20 cellular contexts compared by ENCODE assay signal in genomic region chr12:88552672-88553079, GRCh38. TPM values are rescaled to one million over a fixed set of nuclear protein-coding genes. Genes with fewer than 3 reads are reported as not detected.
A peak's percentile ranks its signal among the peaks of the same experiment; 100 is the strongest.
DNase-seq lines count a peak whose midpoint lies in the region; TF ChIP-seq lines count a peak whose summit lies in the region.
"Had no signal": no experiment of that assay in that cellular context is flagged by ENCODE, and none has a peak within 500 bp of the region (broad histone marks: within the 10 kb centered on the region; RNA-seq: fewer than 3 reads in every experiment).

No MANE protein-coding gene starts in this region.

- POLR2A ChIA-PET in Caco-2 (lab: Charles Lee): interaction anchor here (1.4 kb wide), 1 partner anchor 27 kb away, joined by 3 read pairs; the partner anchor contains the start of gene KITLG

- peaks cover 46% of the 10 kb centered on the region for H3K4me1 Mint-ChIP-seq in Caco-2 (ENCODE audit: low read depth, unreplicated experiment)
- no peaks in the 10 kb centered on the region for H3K4me1 Mint-ChIP-seq in activated T-cell treated with anti-CD3 and anti-CD28 coated beads, Interleukin-2, amount 50 U/mL, for 24 hours (ENCODE audit: low read depth)

- H3K27me3 ChIP-seq in Caco-2 (replicated peaks; ENCODE audit: control insufficient read depth, insufficient read depth, low read length): no peaks in the 10 kb centered on the region
- H3K27me3 ChIP-seq: BE2C, brain microvascular endothelial cell, neutrophil, tibial nerve had no signal

- intact Hi-C loops in Caco-2 (cut with micrococcal nuclease; ENCODE audit: unreplicated experiment): no loop called here

- no peaks in the 10 kb centered on the region for H3K36me3 ChIP-seq in Caco-2 (ENCODE audit: control insufficient read depth, insufficient read depth, low read length)
- H3K36me3 ChIP-seq: BE2C, brain microvascular endothelial cell, neutrophil, tibial nerve had no signal

- H3K4me3 Mint-ChIP-seq in Caco-2 (ENCODE audit: unreplicated experiment): peak overlapping the region; percentile 34
- no peak overlapping the region for H3K4me3 Mint-ChIP-seq in activated T-cell treated with anti-CD3 and anti-CD28 coated beads, Interleukin-2, amount 50 U/mL, for 24 hours
- H3K4me3 Mint-ChIP-seq: activated CD8-positive, alpha-beta T cell treated with anti-CD3 and anti-CD28 coated beads, Interleukin-2, amount 10 ng/mL, durations not matched to agents 7 days and 5 days; effector memory CD8-positive, alpha-beta T cell had no signal

- no peaks in the 10 kb centered on the region for H3K9me3 ChIP-seq in Caco-2
- H3K9me3 ChIP-seq: BE2C, neutrophil, tibial nerve had no signal

- peaks cover 74% of the 10 kb centered on the region for H3K4me1 ChIP-seq in Caco-2
- H3K4me1 ChIP-seq: BE2C had no signal

- no peaks in the 10 kb centered on the region for H3K27me3 Mint-ChIP-seq in Caco-2 (ENCODE audit: insufficient read depth, unreplicated experiment)
- H3K27me3 Mint-ChIP-seq in activated T-cell treated with anti-CD3 and anti-CD28 coated beads, Interleukin-2, amount 50 U/mL, for 24 hours: no peaks in the 10 kb centered on the region
- H3K27me3 Mint-ChIP-seq: effector memory CD8-positive, alpha-beta T cell had no signal

- peak overlapping the region; percentile 53 for H3K27ac Mint-ChIP-seq in Caco-2 (ENCODE audit: unreplicated experiment)
- H3K27ac Mint-ChIP-seq in activated T-cell treated with anti-CD3 and anti-CD28 coated beads, Interleukin-2, amount 50 U/mL, for 24 hours: no peak overlapping the region
- H3K27ac Mint-ChIP-seq: activated CD8-positive, alpha-beta T cell treated with anti-CD3 and anti-CD28 coated beads, Interleukin-2, amount 10 ng/mL, durations not matched to agents 7 days and 5 days; effector memory CD8-positive, alpha-beta T cell had no signal

- H3K27ac ChIP-seq in VCaP: peak overlapping the region; percentile 51
- H3K27ac ChIP-seq: neutrophil had no signal

- no peak for TF ChIP-seq CTCF in Caco-2 (IDR thresholded peaks at IDR 0.05; ENCODE audit: insufficient read depth in 1 of 2, low read depth in 1 of 2, low read length in 1 of 2, severe bottlenecking in 1 of 2, unreplicated experiment in 1 of 2)
- TF ChIP-seq CTCF in VCaP (conservative IDR thresholded peaks at IDR 0.05): no peak
- TF ChIP-seq CTCF in fibroblast of the aortic adventitia (IDR thresholded peaks at IDR 0.05; ENCODE audit: insufficient read depth, low read length): no peak

- H3K9me3 Mint-ChIP-seq in Caco-2 (ENCODE audit: unreplicated experiment): peaks cover 8% of the 10 kb centered on the region
- no peaks in the 10 kb centered on the region for H3K9me3 Mint-ChIP-seq in activated T-cell treated with anti-CD3 and anti-CD28 coated beads, Interleukin-2, amount 50 U/mL, for 24 hours

- H3K36me3 Mint-ChIP-seq in Caco-2 (ENCODE audit: insufficient read depth, unreplicated experiment): peaks cover 92% of the 10 kb centered on the region
- H3K36me3 Mint-ChIP-seq in activated T-cell treated with anti-CD3 and anti-CD28 coated beads, Interleukin-2, amount 50 U/mL, for 24 hours (ENCODE audit: low read depth): no peaks in the 10 kb centered on the region

- no peak overlapping the region for H3K4me3 ChIP-seq in Caco-2 (ENCODE audit: low read depth, low read length)
- H3K4me3 ChIP-seq in fibroblast of the aortic adventitia (ENCODE audit: low read depth, low read length): no peak overlapping the region
- H3K4me3 ChIP-seq: K562, tibial nerve had no signal

- CTCF ChIA-PET in Caco-2 (lab: Charles Lee): interaction anchor here (0.6 kb wide), 1 partner anchor 400 kb away, joined by 4 read pairs; no protein-coding TSS in a partner anchor

- no TSS peak for BruUV-seq in Caco-2 (replicated peaks; lab: Mats Ljungman, UMichigan)

- DNase-seq in Caco-2: no peak
- peak; percentile 71 for DNase-seq in fibroblast of the aortic adventitia (ENCODE audit: low read depth)
- DNase-seq in renal cortical epithelial cell (ENCODE audit: low read depth): peak; percentile 80
- DNase-seq in activated T-cell treated with anti-CD3 and anti-CD28 coated beads, Interleukin-2, amount 50 U/mL, for 24 hours: no peak
- no peak for DNase-seq in NCI-H526 treated with DMSO at 0.1 percent for 48 hours (lab: John Stamatoyannopoulos, UW)
- no peak for DNase-seq in stimulated activated CD4-positive, alpha-beta T cell treated with anti-CD3 and anti-CD28 coated beads, Interleukin-4, amount 100 ng/mL, for 1 hour
- DNase-seq in MV-4-11 (lab: John Stamatoyannopoulos, UW): no peak
- DNase-seq: activated CD8-positive, alpha-beta T cell treated with anti-CD3 and anti-CD28 coated beads, Interleukin-2, amount 10 ng/mL, durations not matched to agents 7 days and 5 days; activated effector memory CD4-positive, alpha-beta T cell treated with anti-CD3 and anti-CD28 coated beads, Interleukin-2, amount 50 U/mL, for 16 hours; BE2C; brain microvascular endothelial cell; effector memory CD8-positive, alpha-beta T cell; NCI-H1930; NCI-H82; SHP77; T1000 had no signal

RNA-seq across cellular contexts. Expression of gene KITLG, which starts 27.6 kb away (rescaled TPM):
- 200 and 211 TPM in 2 replicates for total RNA-seq in Caco-2 (2022)
- total RNA-seq in fibroblast of the aortic adventitia (ENCODE audit: low replicate concordance): 15.1 and 110 TPM in 2 replicates
- 37.3 and 189 TPM in 2 replicates for total RNA-seq in renal cortical epithelial cell
- total RNA-seq: activated CD8-positive, alpha-beta T cell treated with anti-CD3 and anti-CD28 coated beads, Interleukin-2, amount 10 ng/mL, durations not matched to agents 7 days and 5 days had no signal

Comparison
In these comparisons a context has a peak if more than half of its experiments do, and no peak if none do; other contexts are left out.
1. DNase-seq: peak in fibroblast of the aortic adventitia (single experiment) and renal cortical epithelial cell (single experiment); none in Caco-2 (0 of 2), activated T-cell treated with anti-CD3 and anti-CD28 coated beads, Interleukin-2, amount 50 U/mL, for 24 hours (single experiment), NCI-H526 treated with DMSO at 0.1 percent for 48 hours (single experiment), stimulated activated CD4-positive, alpha-beta T cell treated with anti-CD3 and anti-CD28 coated beads, Interleukin-4, amount 100 ng/mL, for 1 hour (single experiment) and MV-4-11 (single experiment).